Comparison of ENCODE assay signal across 22 cellular contexts in genomic region chr1:15755643-15756040, GRCh38. TPM values are rescaled to one million over a fixed set of nuclear protein-coding genes. Genes with fewer than 3 reads are reported as not detected.
A peak's percentile ranks its signal among the peaks of the same experiment; 100 is the strongest.
DNase-seq lines count a peak whose midpoint lies in the region; ATAC-seq, FAIRE-seq and TF ChIP-seq lines count a peak whose summit lies in the region.
"Had no signal": no experiment of that assay in that cellular context is flagged by ENCODE, and none has a peak within 500 bp of the region (broad histone marks: within the 10 kb centered on the region; RNA-seq: fewer than 3 reads in every experiment).

No MANE protein-coding gene starts in this region.

- H2AFZ ChIP-seq in K562 (ENCODE audit: low read depth, low read length) (no peak overlapping the region), osteoblast (ENCODE audit: low read length) (no peak overlapping the region)

- no peak for TF ChIP-seq RAD21 in K562 (CRISPR knock-in tag; conservative IDR thresholded peaks at IDR 0.05 in 1 of 2, IDR thresholded peaks at IDR 0.05 in 1 of 2)

- H3K27me3 ChIP-seq in K562 (ENCODE audit: control insufficient read depth in 2 of 2, insufficient read depth in 2 of 2, low read length in 2 of 2) (peaks cover 22 to 44% of the 10 kb centered on the region in 2 experiments; a peak in 4 of 5 replicates), osteoblast (ENCODE audit: insufficient read depth, low read length) (no peaks in the 10 kb centered on the region)
- H3K27me3 ChIP-seq: SJCRH30, testis had no signal

- H3K4me3 ChIP-seq in HEK293 (ENCODE audit: low read depth, low read length) (no peak overlapping the region), K562 (no peak overlapping the region), osteoblast (ENCODE audit: insufficient read depth, low read length) (no peak overlapping the region)
- H3K4me3 ChIP-seq: heart left ventricle, lung, prostate gland, SJCRH30, testis had no signal

- no peak for FAIRE-seq in K562 (lab: Jason Lieb, UNC)

- H3K4me1 ChIP-seq in HEK293 (ENCODE audit: control insufficient read depth, insufficient read depth, low read length) (peaks cover 4% of the 10 kb centered on the region; the same call in 1 of the 2 replicates), K562 (replicated peaks in 1 of 2; ENCODE audit: control insufficient read depth in 2 of 2, insufficient read depth in 2 of 2, low read length in 2 of 2) (peaks cover 2 to 30% of the 10 kb centered on the region in 2 experiments; a peak in 2 of 5 replicates), osteoblast (ENCODE audit: insufficient read depth, low read length) (peaks cover 19% of the 10 kb centered on the region)

- no peak overlapping the region; a peak in 1 of 4 replicates for H3K9ac ChIP-seq in K562 (ENCODE audit: insufficient read depth in 1 of 2, low read depth in 2 of 2, low read length in 2 of 2)

- peak; percentile 43; the same call in 2 of the 3 replicates for ATAC-seq in K562
- ATAC-seq: heart left ventricle, natural killer cell had no signal

- H3K9me3 ChIP-seq in HEK293 (ENCODE audit: control insufficient read depth, insufficient read depth, low read depth, low read length), result no peaks in the 10 kb centered on the region
- no peaks in the 10 kb centered on the region for H3K9me3 ChIP-seq in K562 (replicated peaks; ENCODE audit: control insufficient read depth, insufficient read depth, low read depth, low read length)
- no peaks in the 10 kb centered on the region for H3K9me3 ChIP-seq in osteoblast (ENCODE audit: low read depth, low read length)
- H3K9me3 ChIP-seq: Caco-2, heart left ventricle, prostate gland, testis had no signal

- H3K4me2 ChIP-seq in K562 (ENCODE audit: insufficient read depth, low read length) (no peak overlapping the region), osteoblast (ENCODE audit: insufficient read depth, low read length) (no peak overlapping the region)

- in situ Hi-C loops in K562 (cut with MboI) (no loop called here), G401 (cut with HindIII; ENCODE audit: low sequenced_read_pairs) (no loop called here)

- TF ChIP-seq CTCF in HEK293 (tag by site-specific recombination; IDR thresholded peaks at IDR 0.05) (no peak), K562 (IDR thresholded peaks at IDR 0.05 in 2 of 3, conservative IDR thresholded peaks at IDR 0.05 in 1 of 3; ENCODE audit: insufficient read depth in 2 of 3, low read depth in 1 of 3, low read length in 3 of 3) (no peak), osteoblast (IDR thresholded peaks at IDR 0.05; ENCODE audit: extremely low read depth, low read depth, low read length) (no peak)

- H4K20me1 ChIP-seq in K562 (replicated peaks; ENCODE audit: control insufficient read depth, insufficient read depth, low read length), result peaks cover 9% of the 10 kb centered on the region
- no peaks in the 10 kb centered on the region for H4K20me1 ChIP-seq in osteoblast (ENCODE audit: insufficient read depth, low read length)

- WGBS in K562 (ENCODE audit: insufficient coverage, low coverage, missing lambda C conversion rate), result 4% methylated on average over 4 of the region's 4 CpGs

- intact Hi-C loops in K562 (cut with micrococcal nuclease), result no loop called here

- DNase-seq in K562 (ENCODE audit: extremely low read depth in 1 of 4, low spot score in 3 of 4), result no peak
- peak; percentile 50 for DNase-seq in osteoblast (ENCODE audit: insufficient read length, low spot score, missing footprints)
- DNase-seq in NCI-H146 (lab: John Stamatoyannopoulos, UW), result no peak
- no peak for DNase-seq in NCI-H2029 treated with DMSO at 0.1 percent for 48 hours (lab: John Stamatoyannopoulos, UW)
- DNase-seq in G401 (ENCODE audit: low spot score), result no peak
- DNase-seq: activated B cell treated with CpG ODN at 0.5 μM for 24 hours; activated naive CD8-positive, alpha-beta T cell treated with anti-CD3 and anti-CD28 coated beads, Interleukin-2, amount 50 U/mL, for 24 hours; AML-193; Caco-2; GF-D8; heart left ventricle; natural killer cell; NCI-H187 had no signal

- CTCF ChIA-PET in HEK293 (lab: Yijun Ruan, JAX) (interaction anchor here (0.6 to 1.1 kb wide), 2 partner anchors 10 to 14 kb away, joined by 4 read pairs; no protein-coding TSS in a partner anchor), K562 (lab: Yijun Ruan, JAX; ENCODE audit: low intra/inter-chr PET ratio) (no interaction called here)

- no TSS peak for BruUV-seq in K562 (replicated peaks; lab: Mats Ljungman, UMichigan)

- H3K36me3 ChIP-seq in HEK293 (ENCODE audit: control insufficient read depth in 2 of 2, insufficient read depth in 1 of 2, low read length in 2 of 2) (no peaks in the 10 kb centered on the region), K562 (ENCODE audit: control insufficient read depth, insufficient read depth, low read length) (no peaks in the 10 kb centered on the region), osteoblast (ENCODE audit: insufficient read depth, low read length) (no peaks in the 10 kb centered on the region)
- H3K36me3 ChIP-seq: heart left ventricle, prostate gland, SJCRH30 had no signal

- no peaks in the 10 kb centered on the region for H3K9me1 ChIP-seq in K562 (ENCODE audit: control insufficient read depth, insufficient read depth, low read length)

- H3K27ac ChIP-seq in HEK293 (ENCODE audit: extremely low read depth, low read depth, low read length) (no peak overlapping the region), K562 (ENCODE audit: extremely low read depth, low read depth, low read length) (no peak overlapping the region), osteoblast (ENCODE audit: low read depth, low read length) (no peak overlapping the region)
- H3K27ac ChIP-seq: heart left ventricle, SJCRH30, testis had no signal

- TF ChIP-seq POLR2A in K562 (conservative IDR thresholded peaks at IDR 0.05), result no peak

- TF ChIP-seq EP300 in K562 (IDR thresholded peaks at IDR 0.05; ENCODE audit: low read length), result no peak

- H3K79me2 ChIP-seq in K562 (ENCODE audit: control insufficient read depth, insufficient read depth, low read length) (no peaks in the 10 kb centered on the region), osteoblast (ENCODE audit: insufficient read depth, low read length) (peaks cover 13% of the 10 kb centered on the region)

- POLR2A ChIA-PET in HEK293 (lab: Yijun Ruan, JAX), result interaction anchor here (1.8 kb wide), 1 partner anchor 12 kb away, joined by 5 read pairs; no protein-coding TSS in a partner anchor
- POLR2A ChIA-PET in K562 (lab: Yijun Ruan, JAX), result interaction anchor here (1.4 kb wide), 1 partner anchor 9 kb away, joined by 6 read pairs; no protein-coding TSS in a partner anchor

RNA-seq across cellular contexts. Expression of gene FBLIM1, which starts 3.0 kb away (rescaled TPM):
- 0.16 TPM in 1 of 2 replicates, not detected in the other for total RNA-seq in K562 (2011; cell fraction: chromatin; rRNA removed; ENCODE audit: low replicate concordance)
- 0.50 TPM in 1 of 2 replicates, not detected in the other for total RNA-seq in K562 (2011; cell fraction: nucleolus; rRNA removed)
- total RNA-seq in K562 (2011; cell fraction: nucleoplasm; rRNA removed), result 0.31 TPM in 1 of 2 replicates, not detected in the other
- total RNA-seq in K562 (2014; rRNA removed) (0.04 TPM in 1 of 2 replicates, not detected in the other), K562 (2014; rRNA removed; fragmentation: Illumina TruSeq; extraction: Trizol) (not detected in 2 replicates), K562 (2015; rRNA removed; fragmentation: Illumina TruSeq; extraction: Trizol) (not detected in 2 replicates), K562 (2021) (0.18 and 0.24 TPM in 2 replicates), osteoblast (108 and 121 TPM in 2 replicates)
- polyA plus RNA-seq in K562 (2011; rRNA removed) (0.14 and 0.43 TPM in 2 replicates), K562 (2014; fragmentation: Illumina TruSeq; extraction: Trizol) (not detected in 2 replicates), K562 (2014; fragmentation: Nextera tagmentation; extraction: Ambion mirVana) (not detected), K562 (2014; rRNA removed) (not detected in 2 replicates)
- 0.09 and 0.63 TPM in 2 replicates for polyA plus RNA-seq in K562 (2011; cell fraction: cytosol; rRNA removed)
- polyA plus RNA-seq in K562 (2011; cell fraction: nucleus; rRNA removed), result 0.10 and 0.20 TPM in 2 replicates
- polyA plus RNA-seq in K562 (2012), result 0.04 and 0.48 TPM in 2 replicates
- polyA minus RNA-seq in K562 (2011; rRNA and poly(A)+ RNA removed), result 0.11 and 0.27 TPM in 2 replicates
- polyA minus RNA-seq in K562 (2011; cell fraction: cytosol; rRNA and poly(A)+ RNA removed), result not detected in 2 replicates
- 0.56 TPM in 1 of 2 replicates, not detected in the other for polyA minus RNA-seq in K562 (2011; cell fraction: nucleus; rRNA and poly(A)+ RNA removed)
- 18.6 and 41.7 TPM in 2 replicates for total RNA-seq in G401 (2014; rRNA removed; shearing (Covaris generic))
- total RNA-seq: activated B cell treated with CpG ODN at 0.5 μM for 24 hours; activated CD8-positive, alpha-beta memory T cell treated with anti-CD3 and anti-CD28 coated beads for 36 hours; activated T-helper 2 cell treated with anti-CD3 and anti-CD28 coated beads, Interferon-gamma antibody, Interleukin-2, Interleukin-4, amounts not matched to agents 10 μg/mL and 5 μg/mL and 100 μg/mL, durations not matched to agents 14 hours and 24 hours and 36 hours; T-helper 2 cell treated with Interferon-gamma antibody and Interleukin-4, amounts not matched to agents 100 ng/mL and 5 ng/mL, for 36 hours had no signal

RNA-seq across cellular contexts. Expression of gene TMEM82, which starts 13.3 kb away (rescaled TPM):
- total RNA-seq in K562 (2011; cell fraction: chromatin; rRNA removed; ENCODE audit: low replicate concordance), result not detected in 2 replicates
- total RNA-seq in K562 (2011; cell fraction: nucleolus; rRNA removed), result not detected in 2 replicates
- total RNA-seq in K562 (2011; cell fraction: nucleoplasm; rRNA removed), result not detected in 2 replicates
- total RNA-seq in K562 (2014; rRNA removed), result not detected in 2 replicates
- not detected in 2 replicates for total RNA-seq in K562 (2014; rRNA removed; fragmentation: Illumina TruSeq; extraction: Trizol)
- total RNA-seq in K562 (2015; rRNA removed; fragmentation: Illumina TruSeq; extraction: Trizol), result not detected in 2 replicates
- total RNA-seq in K562 (2021), result not detected in 2 replicates
- polyA plus RNA-seq in K562 (2011; rRNA removed), result not detected in 2 replicates
- not detected in 2 replicates for polyA plus RNA-seq in K562 (2011; cell fraction: cytosol; rRNA removed)
- not detected in 2 replicates for polyA plus RNA-seq in K562 (2011; cell fraction: nucleus; rRNA removed)
- not detected in 2 replicates for polyA plus RNA-seq in K562 (2012)
- not detected in 2 replicates for polyA plus RNA-seq in K562 (2014; fragmentation: Illumina TruSeq; extraction: Trizol)
- polyA plus RNA-seq in K562 (2014; fragmentation: Nextera tagmentation; extraction: Ambion mirVana), result not detected
- polyA plus RNA-seq in K562 (2014; rRNA removed), result not detected in 2 replicates
- polyA minus RNA-seq in K562 (2011; rRNA and poly(A)+ RNA removed), result not detected in 2 replicates
- polyA minus RNA-seq in K562 (2011; cell fraction: cytosol; rRNA and poly(A)+ RNA removed), result not detected in 2 replicates
- not detected in 2 replicates for polyA minus RNA-seq in K562 (2011; cell fraction: nucleus; rRNA and poly(A)+ RNA removed)
- total RNA-seq in osteoblast, result not detected in 2 replicates
- not detected in 2 replicates for total RNA-seq in G401 (2014; rRNA removed; shearing (Covaris generic))
- total RNA-seq: activated B cell treated with CpG ODN at 0.5 μM for 24 hours; activated CD8-positive, alpha-beta memory T cell treated with anti-CD3 and anti-CD28 coated beads for 36 hours; activated T-helper 2 cell treated with anti-CD3 and anti-CD28 coated beads, Interferon-gamma antibody, Interleukin-2, Interleukin-4, amounts not matched to agents 10 μg/mL and 5 μg/mL and 100 μg/mL, durations not matched to agents 14 hours and 24 hours and 36 hours; heart left ventricle; lung; natural killer cell; NCI-H460; prostate gland; SJCRH30; T-helper 2 cell treated with Interferon-gamma antibody and Interleukin-4, amounts not matched to agents 100 ng/mL and 5 ng/mL, for 36 hours; testis had no signal
- polyA plus RNA-seq: heart left ventricle, lung had no signal

RNA-seq across cellular contexts. Expression of gene SLC25A34, which starts 19.6 kb away (rescaled TPM):
- total RNA-seq in K562 (2011; cell fraction: chromatin; rRNA removed; ENCODE audit: low replicate concordance), result 0.86 and 1.9 TPM in 2 replicates
- total RNA-seq in K562 (2011; cell fraction: nucleolus; rRNA removed), result 1.1 and 1.8 TPM in 2 replicates
- total RNA-seq in K562 (2011; cell fraction: nucleoplasm; rRNA removed), result 1.1 and 1.6 TPM in 2 replicates
- 0.41 and 0.78 TPM in 2 replicates for total RNA-seq in K562 (2014; rRNA removed)
- 0.06 and 0.11 TPM in 2 replicates for total RNA-seq in K562 (2014; rRNA removed; fragmentation: Illumina TruSeq; extraction: Trizol)
- 0.26 and 0.43 TPM in 2 replicates for total RNA-seq in K562 (2015; rRNA removed; fragmentation: Illumina TruSeq; extraction: Trizol)
- 0.13 and 0.16 TPM in 2 replicates for total RNA-seq in K562 (2021)
- 0.24 and 0.31 TPM in 2 replicates for polyA plus RNA-seq in K562 (2011; rRNA removed)
- polyA plus RNA-seq in K562 (2011; cell fraction: cytosol; rRNA removed), result 0.18 and 0.34 TPM in 2 replicates
- polyA plus RNA-seq in K562 (2011; cell fraction: nucleus; rRNA removed), result 0.94 and 1.9 TPM in 2 replicates
- 0.25 and 0.55 TPM in 2 replicates for polyA plus RNA-seq in K562 (2012)
- 0.16 and 0.21 TPM in 2 replicates for polyA plus RNA-seq in K562 (2014; fragmentation: Illumina TruSeq; extraction: Trizol)
- under 1 TPM; 0.01 to 0.03 TPM for polyA plus RNA-seq in K562 (2014; fragmentation: Nextera tagmentation; extraction: Ambion mirVana)
- 0.22 and 0.57 TPM in 2 replicates for polyA plus RNA-seq in K562 (2014; rRNA removed)
- 0.12 and 0.35 TPM in 2 replicates for polyA minus RNA-seq in K562 (2011; rRNA and poly(A)+ RNA removed)
- polyA minus RNA-seq in K562 (2011; cell fraction: cytosol; rRNA and poly(A)+ RNA removed), result not detected in 2 replicates
- 0.40 and 0.78 TPM in 2 replicates for polyA minus RNA-seq in K562 (2011; cell fraction: nucleus; rRNA and poly(A)+ RNA removed)
- total RNA-seq in osteoblast, result 1.4 and 1.5 TPM in 2 replicates
- total RNA-seq in G401 (2014; rRNA removed; shearing (Covaris generic)), result 0.75 TPM in 1 of 2 replicates, not detected in the other

RNA-seq across cellular contexts. Expression of gene UQCRHL, which starts 51.8 kb away (rescaled TPM):
- total RNA-seq in K562 (2011; cell fraction: chromatin; rRNA removed; ENCODE audit: low replicate concordance), result 2.3 and 3.2 TPM in 2 replicates
- 2.8 TPM in 2 replicates for total RNA-seq in K562 (2011; cell fraction: nucleolus; rRNA removed)
- total RNA-seq in K562 (2011; cell fraction: nucleoplasm; rRNA removed), result 4.1 and 4.2 TPM in 2 replicates
- total RNA-seq in K562 (2014; rRNA removed) (40.7 and 76.9 TPM in 2 replicates), K562 (2014; rRNA removed; fragmentation: Illumina TruSeq; extraction: Trizol) (41.3 and 45.7 TPM in 2 replicates), K562 (2015; rRNA removed; fragmentation: Illumina TruSeq; extraction: Trizol) (19.4 and 21.8 TPM in 2 replicates), K562 (2021) (5.1 and 5.9 TPM in 2 replicates), osteoblast (1.1 and 1.5 TPM in 2 replicates)
- polyA plus RNA-seq in K562 (2011; rRNA removed) (26.3 and 27.6 TPM in 2 replicates), K562 (2014; fragmentation: Illumina TruSeq; extraction: Trizol) (17.6 and 18.9 TPM in 2 replicates), K562 (2014; fragmentation: Nextera tagmentation; extraction: Ambion mirVana) (10 to 100 TPM; 20.4 to 25.8 TPM), K562 (2014; rRNA removed) (13.2 and 27.2 TPM in 2 replicates)
- 3.9 and 8.7 TPM in 2 replicates for polyA plus RNA-seq in K562 (2011; cell fraction: cytosol; rRNA removed)
- 2.2 and 6.0 TPM in 2 replicates for polyA plus RNA-seq in K562 (2011; cell fraction: nucleus; rRNA removed)
- 9.1 and 25.6 TPM in 2 replicates for polyA plus RNA-seq in K562 (2012)
- 6.5 and 7.8 TPM in 2 replicates for polyA minus RNA-seq in K562 (2011; rRNA and poly(A)+ RNA removed)
- polyA minus RNA-seq in K562 (2011; cell fraction: cytosol; rRNA and poly(A)+ RNA removed), result 9.1 and 15.2 TPM in 2 replicates
- polyA minus RNA-seq in K562 (2011; cell fraction: nucleus; rRNA and poly(A)+ RNA removed), result 0.67 and 3.4 TPM in 2 replicates
- 6.0 and 6.8 TPM in 2 replicates for total RNA-seq in G401 (2014; rRNA removed; shearing (Covaris generic))

Comparison
In these comparisons a context has a peak if more than half of its experiments do, and no peak if none do; other contexts are left out.
1. RNA of gene FBLIM1, which starts 3.0 kb away (total RNA-seq): 108 to 121 TPM in osteoblast and 18.6 to 41.7 TPM in G401; 0.04 to 0.50 TPM in K562; every median in the first group is over 10 times any median in the second.